ENCODE assay signal across 1 cellular context in the genomic region with DNA sequence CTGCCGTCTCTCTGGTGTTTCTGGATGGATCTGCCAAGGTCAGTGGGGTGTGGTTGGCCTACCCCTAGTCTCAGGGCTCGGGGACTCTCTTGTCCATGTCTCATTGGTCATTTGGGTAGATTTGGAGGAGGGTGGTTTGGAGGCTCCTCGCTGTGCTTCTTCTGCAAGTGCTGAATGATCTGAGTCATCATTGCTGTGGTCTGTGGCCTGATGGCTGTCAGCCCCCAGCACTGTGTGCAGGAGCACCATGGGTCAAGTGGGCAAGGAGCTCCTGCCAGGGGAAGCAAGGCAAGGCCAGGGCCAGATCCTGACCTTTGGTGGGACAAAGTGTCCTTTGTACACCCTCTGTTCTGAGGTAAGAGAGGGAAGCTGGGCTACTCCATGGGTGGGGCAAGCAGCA.
TF ChIP-seq lines count a peak whose summit lies in the region.

No MANE protein-coding gene starts in this region.

TF ChIP-seq in GM12878, 131 proteins besides CTCF, POLR2A, EP300 and RAD21 (continued from another document):
- TF ChIP-seq, protein P1, sequence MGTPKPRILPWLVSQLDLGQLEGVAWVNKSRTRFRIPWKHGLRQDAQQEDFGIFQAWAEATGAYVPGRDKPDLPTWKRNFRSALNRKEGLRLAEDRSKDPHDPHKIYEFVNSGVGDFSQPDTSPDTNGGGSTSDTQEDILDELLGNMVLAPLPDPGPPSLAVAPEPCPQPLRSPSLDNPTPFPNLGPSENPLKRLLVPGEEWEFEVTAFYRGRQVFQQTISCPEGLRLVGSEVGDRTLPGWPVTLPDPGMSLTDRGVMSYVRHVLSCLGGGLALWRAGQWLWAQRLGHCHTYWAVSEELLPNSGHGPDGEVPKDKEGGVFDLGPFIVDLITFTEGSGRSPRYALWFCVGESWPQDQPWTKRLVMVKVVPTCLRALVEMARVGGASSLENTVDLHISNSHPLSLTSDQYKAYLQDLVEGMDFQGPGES (IDR thresholded peaks at IDR 0.05) = no peak
- TF ChIP-seq EGR1 (IDR thresholded peaks at IDR 0.05; ENCODE audit: borderline replicate concordance in 1 of 2, low read depth in 2 of 2, low read length in 2 of 2) (no peak), YY1 (IDR thresholded peaks at IDR 0.05; ENCODE audit: low read depth, low read length) (no peak), ZNF207 (IDR thresholded peaks at IDR 0.05; ENCODE audit: borderline replicate concordance) (no peak), GATAD2B (conservative IDR thresholded peaks at IDR 0.05; ENCODE audit: low read depth) (no peak), NR2F1 (conservative IDR thresholded peaks at IDR 0.05) (0 out of 2 replicates have a peak, but pooled peaks have one; percentile 33), NR2C2 (IDR thresholded peaks at IDR 0.05; ENCODE audit: borderline replicate concordance, control insufficient read depth, insufficient read length, low read depth) (no peak), ZSCAN29 (IDR thresholded peaks at IDR 0.05) (no peak), RUNX3 (IDR thresholded peaks at IDR 0.05; ENCODE audit: low read length) (peak; percentile 57; the same call in 1 of the 2 replicates), USF1 (IDR thresholded peaks at IDR 0.05; ENCODE audit: borderline replicate concordance, extremely low read length, insufficient read depth, low read depth, low read length) (no peak), BCL3 (IDR thresholded peaks at IDR 0.05; ENCODE audit: borderline replicate concordance, insufficient read depth, low read depth, low read length, poor library complexity, severe bottlenecking) (no peak)
